In the genomic region with DNA sequence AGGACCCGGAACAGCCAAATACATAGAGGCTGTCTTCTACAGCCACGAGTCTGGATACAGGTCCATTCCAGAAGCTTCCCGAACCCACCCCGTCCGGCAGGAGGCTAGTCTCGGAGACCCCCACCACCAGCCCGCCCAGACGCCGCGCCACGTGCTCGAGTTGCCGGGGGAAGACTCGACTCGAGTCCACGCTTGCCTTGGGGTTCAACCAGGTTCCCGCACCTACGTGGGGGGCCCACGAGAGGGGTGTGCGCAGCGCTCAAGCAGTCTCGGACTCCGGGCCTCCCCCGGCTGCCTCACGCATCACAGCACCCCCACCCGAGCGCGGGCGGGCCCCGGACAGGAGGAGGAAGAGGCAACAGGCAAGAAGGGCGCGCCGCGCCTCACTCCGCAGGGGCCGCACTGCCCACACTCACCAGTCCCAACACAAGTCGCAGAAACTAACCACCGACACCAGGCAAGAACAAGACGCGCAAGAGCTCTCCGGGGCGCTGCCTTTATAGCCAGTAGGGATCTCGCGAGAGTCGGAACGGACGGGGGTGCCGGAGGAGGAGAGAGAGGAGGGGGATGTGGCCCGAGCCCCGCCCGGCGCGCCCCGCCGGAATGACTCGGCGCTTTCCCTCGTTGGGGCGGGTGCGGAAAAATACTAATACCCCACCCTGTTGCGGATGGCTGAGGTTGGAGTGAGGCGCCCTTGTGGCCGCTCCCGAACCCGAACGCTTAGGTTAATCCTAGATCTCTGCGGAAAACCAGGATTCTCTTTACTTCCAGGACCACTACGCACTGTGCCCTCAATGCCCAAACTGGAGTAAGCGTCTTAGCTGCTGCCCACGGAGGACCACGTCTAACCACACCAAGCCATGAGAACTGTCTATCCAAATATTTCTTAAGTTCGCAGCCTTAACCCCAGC, we compare ENCODE assay signal across 8 cellular contexts. TPM values are rescaled to one million over a fixed set of nuclear protein-coding genes. Genes with fewer than 3 reads are reported as not detected.
DNase-seq lines count a peak whose midpoint lies in the region; ATAC-seq, FAIRE-seq and TF ChIP-seq lines count a peak whose summit lies in the region.

A gene (minus strand): TSS at position 472 of the 911 bp plus-strand sequence. CDS start 2,841 bp downstream, outside the sequence.

- peak; percentile 81 for ATAC-seq in GM21515 (IDR thresholded peaks at IDR 0.05; ENCODE audit: unreplicated experiment)

- FAIRE-seq in D721Med (lab: Jason Lieb, UNC): no peak

- peak within 1 kb of the TSS; percentile 82 for H3K27ac ChIP-seq in epithelial cell of prostate

- peak; percentile 87 for DNase-seq in D721Med (ENCODE audit: insufficient read length, low spot score)
- peak; percentile 91 for DNase-seq in HuH-7 (ENCODE audit: low spot score)
- DNase-seq in OCI-M1 (lab: John Stamatoyannopoulos, UW): peak; percentile 98
- DNase-seq in activated T-cell treated with anti-CD3 and anti-CD28 coated beads for 4 hours: peak; percentile 98
- DNase-seq in epithelial cell of prostate (ENCODE audit: low read depth, low spot score): peak; percentile 73
- DNase-seq in mucosa of gallbladder (ENCODE audit: low spot score): peak; percentile 97
- DNase-seq in stimulated activated CD8-positive, alpha-beta memory T cell treated with anti-CD3 and anti-CD28 coated beads, Interleukin-4, amount 100 ng/mL, for 4 hours (ENCODE audit: low read depth in 2 of 2, low spot score in 1 of 2): peak; percentile 92 to 96

- TF ChIP-seq CTCF in D721Med (IDR thresholded peaks at IDR 0.05; ENCODE audit: insufficient read depth, missing control alignments): no peak

RNA-seq across cellular contexts. Expression of the gene that starts here (rescaled TPM):
- 435 TPM for total RNA-seq in mucosa of gallbladder

Comparison
In these comparisons a context has a peak if more than half of its experiments do, and no peak if none do; other contexts are left out.
1. Peak in every context shown above with its lines: DNase-seq, ATAC-seq and H3K27ac ChIP-seq.